25 cellular contexts compared by ENCODE assay signal in genomic region chr7:140654661-140655060, GRCh38. TPM values are rescaled to one million over a fixed set of nuclear protein-coding genes. Genes with fewer than 3 reads are reported as not detected.
A peak's percentile ranks its signal among the peaks of the same experiment; 100 is the strongest.
DNase-seq lines count a peak whose midpoint lies in the region; ATAC-seq and TF ChIP-seq lines count a peak whose summit lies in the region.
"Had no signal": no experiment of that assay in that cellular context is flagged by ENCODE, and none has a peak within 500 bp of the region (broad histone marks: within the 10 kb centered on the region; RNA-seq: fewer than 3 reads in every experiment).

No MANE protein-coding gene starts in this region.

- no peaks in the 10 kb centered on the region for H3K36me3 ChIP-seq in IMR-90 (ENCODE audit: control insufficient read depth, insufficient read depth, low read length)
- no peaks in the 10 kb centered on the region for H3K36me3 ChIP-seq in tibial artery
- H3K36me3 ChIP-seq: BLaER1 treated with 17β-estradiol and CSF1 and Interleukin-3, amounts not matched to agents 10 nM and 100 nM; HAP-1 had no signal

- H4K5ac ChIP-seq in IMR-90 (ENCODE audit: low read depth, low read length): no peak overlapping the region

- TF ChIP-seq CTCF in IMR-90 (conservative IDR thresholded peaks at IDR 0.05; ENCODE audit: low read depth, low read length) (no peak), tibial artery (IDR thresholded peaks at IDR 0.05) (no peak), GM10266 (IDR thresholded peaks at IDR 0.05; ENCODE audit: control insufficient read depth, insufficient read depth, low read depth, missing control alignments) (no peak)

- TF ChIP-seq RAD21 in IMR-90 (IDR thresholded peaks at IDR 0.05; ENCODE audit: low read length): no peak

- peak overlapping the region; percentile 46; the same call in 1 of the 2 replicates for H2AK5ac ChIP-seq in IMR-90 (ENCODE audit: low read depth, low read length)

- no peak overlapping the region for H3K4me3 ChIP-seq in right cardiac atrium (ENCODE audit: low read length)
- H3K4me3 ChIP-seq in IMR-90 (ENCODE audit: insufficient read depth, low read depth, low read length): no peak overlapping the region
- no peak overlapping the region for H3K4me3 ChIP-seq in tibial artery
- H3K4me3 ChIP-seq: BLaER1 treated with 17β-estradiol and CSF1 and Interleukin-3, amounts not matched to agents 10 nM and 100 nM; GM23248; HAP-1 had no signal

- no peak overlapping the region for H2BK20ac ChIP-seq in IMR-90 (ENCODE audit: low read depth, low read length)

- no peak overlapping the region for H3K14ac ChIP-seq in IMR-90 (replicated peaks; ENCODE audit: low read depth, low read length)

- dilution Hi-C loops in IMR-90 (cut with HindIII; ENCODE audit: low sequenced_read_pairs, unreplicated experiment): no loop called here

- H3K27ac Mint-ChIP-seq in memory B cell: peak overlapping the region; percentile 1
- H3K27ac Mint-ChIP-seq: CD8-positive, alpha-beta T cell had no signal

- BruUV-seq in IMR-90 (replicated peaks; lab: Mats Ljungman, UMichigan): no TSS peak

- no peaks in the 10 kb centered on the region for H3K9me3 Mint-ChIP-seq in memory B cell
- H3K9me3 Mint-ChIP-seq: CD8-positive, alpha-beta T cell had no signal

- peaks cover 2% of the 10 kb centered on the region for H3K27me3 Mint-ChIP-seq in memory B cell

- WGBS in right cardiac atrium: 98% methylated on average over 4 of the region's 4 CpGs
- WGBS in IMR-90 (ENCODE audit: extremely low coverage in 2 of 2, insufficient read length in 1 of 2), 2 experiments: 88% methylated on average over 3 of the region's 4 CpGs; no CpG with 5 or more reads in 1 of the 2 experiments

- H3K9ac ChIP-seq in IMR-90 (ENCODE audit: low read depth, low read length): no peak overlapping the region
- H3K9ac ChIP-seq: GM23248, KMS-11, SK-N-SH had no signal

- H4K8ac ChIP-seq in IMR-90 (ENCODE audit: low read depth in 2 of 2, low read length in 2 of 2): no peak overlapping the region

- CTCF ChIA-PET in IMR-90 (lab: Yijun Ruan, JAX): no interaction called here

- H4K20me1 ChIP-seq in IMR-90 (ENCODE audit: insufficient read depth, low read length): no peaks in the 10 kb centered on the region
- H4K20me1 ChIP-seq: BLaER1 treated with 17β-estradiol and CSF1 and Interleukin-3, amounts not matched to agents 10 nM and 100 nM had no signal

- no peaks in the 10 kb centered on the region for H3K79me1 ChIP-seq in IMR-90 (ENCODE audit: low read depth in 1 of 2, low read length in 2 of 2)

- H3K4me2 ChIP-seq in IMR-90 (ENCODE audit: low read depth, low read length): no peak overlapping the region
- H3K4me2 ChIP-seq: KMS-11, SK-N-SH had no signal

- H3K4me1 Mint-ChIP-seq in memory B cell: peaks cover 23% of the 10 kb centered on the region

- intact Hi-C loops in cardiac septum (cut with DNase I) (no loop called here), right cardiac atrium (cut with DNase I) (loop anchor here in 1 of 4 donors (2.0 kb wide), 1 partner anchor 136 kb away; no protein-coding TSS in a partner anchor), IMR-90 (cut with micrococcal nuclease) (no loop called here), tibial artery (cut with DNase I; ENCODE audit: low total_unique reads) (loop anchor here (5.0 kb wide), 1 partner anchor 137 kb away; no protein-coding TSS in a partner anchor)

- no peaks in the 10 kb centered on the region for H3K27me3 ChIP-seq in right cardiac atrium (ENCODE audit: control insufficient read depth, insufficient read depth)
- H3K27me3 ChIP-seq in IMR-90 (ENCODE audit: control insufficient read depth, insufficient read depth, low read length): no peaks in the 10 kb centered on the region
- peaks cover 0 to 15% of the 10 kb centered on the region in 2 donors for H3K27me3 ChIP-seq in tibial artery
- H3K27me3 ChIP-seq: BLaER1 treated with 17β-estradiol and CSF1 and Interleukin-3, amounts not matched to agents 10 nM and 100 nM had no signal

- H2AK9ac ChIP-seq in IMR-90 (replicated peaks; ENCODE audit: low read depth, low read length, poor library complexity): peak overlapping the region; percentile 53

- no peak overlapping the region for H3K4me3 Mint-ChIP-seq in memory B cell
- H3K4me3 Mint-ChIP-seq: CD8-positive, alpha-beta T cell had no signal

- no peak overlapping the region for H2BK15ac ChIP-seq in IMR-90 (ENCODE audit: low read depth, low read length)

- H3K23ac ChIP-seq in IMR-90 (ENCODE audit: low read depth, low read length): no peak overlapping the region

- H2BK5ac ChIP-seq in IMR-90 (ENCODE audit: low read depth, low read length, poor library complexity, severe bottlenecking): no peak overlapping the region

- peaks cover 6% of the 10 kb centered on the region for H3K4me1 ChIP-seq in right cardiac atrium (ENCODE audit: control insufficient read depth, insufficient read depth, low read length)
- H3K4me1 ChIP-seq in IMR-90 (ENCODE audit: control insufficient read depth, insufficient read depth, low read length): peaks cover 7% of the 10 kb centered on the region
- H3K4me1 ChIP-seq in tibial artery: peaks cover 0 to 21% (median 7%) of the 10 kb centered on the region in 4 donors

- POLR2A ChIA-PET in IMR-90 (lab: Charles Lee; ENCODE audit: unreplicated experiment): no interaction called here

- no peak overlapping the region for H3K4ac ChIP-seq in IMR-90 (ENCODE audit: low read depth, low read length)

- H3K27ac ChIP-seq in right cardiac atrium (ENCODE audit: low read length) (no peak overlapping the region), IMR-90 (ENCODE audit: insufficient read depth, low read length) (no peak overlapping the region), tibial artery (no peak overlapping the region)
- H3K27ac ChIP-seq: GM23248, HL-60, KMS-11, RWPE1 had no signal

- H3K9me1 ChIP-seq in IMR-90 (ENCODE audit: insufficient read depth, low read length): 0 out of 2 replicates have a peak, but pooled peaks cover 3% of the 10 kb centered on the region

- H2BK120ac ChIP-seq in IMR-90 (ENCODE audit: low read depth, low read length): no peak overlapping the region

- no peak overlapping the region for H4K91ac ChIP-seq in IMR-90 (ENCODE audit: insufficient read depth, low read depth, low read length)

- no peak overlapping the region for H3K56ac ChIP-seq in IMR-90 (ENCODE audit: extremely low read depth, insufficient read depth, low read length)

- H2AFZ ChIP-seq in IMR-90 (replicated peaks; ENCODE audit: low read length, poor library complexity): no peak overlapping the region
- H2AFZ ChIP-seq: GM23248 had no signal

- no peak for ATAC-seq in right cardiac atrium
- no peak for ATAC-seq in IMR-90 (ENCODE audit: low read depth)
- no peak for ATAC-seq in memory B cell (ENCODE audit: low read depth)
- no peak for ATAC-seq in GM19397 (IDR thresholded peaks at IDR 0.05; ENCODE audit: unreplicated experiment)
- ATAC-seq: CD8-positive, alpha-beta T cell had no signal

- no peaks in the 10 kb centered on the region for H3K9me3 ChIP-seq in right cardiac atrium (ENCODE audit: control insufficient read depth, low read length)
- no peaks in the 10 kb centered on the region for H3K9me3 ChIP-seq in IMR-90 (ENCODE audit: control insufficient read depth, insufficient read depth, low read length)
- H3K9me3 ChIP-seq in tibial artery: no peaks in the 10 kb centered on the region
- H3K9me3 ChIP-seq: BLaER1 treated with 17β-estradiol and CSF1 and Interleukin-3, amounts not matched to agents 10 nM and 100 nM; HAP-1; SK-N-SH had no signal

- DNase-seq in cardiac septum (ENCODE audit: low spot score) (peak; percentile 39), right cardiac atrium (no peak), IMR-90 (no peak), memory B cell (ENCODE audit: low spot score in 2 of 2) (no peak), tibial artery (peak; percentile 8 to 11), GM10266 (ENCODE audit: extremely low spot score) (no peak)
- DNase-seq: CD8-positive, alpha-beta T cell; DND-41; GM23248; NCI-H1092 treated with DMSO at 0.1 percent for 48 hours; NCI-H146; NCI-H2029 treated with DMSO at 0.1 percent for 48 hours; NCI-H226; NCI-H510A treated with DMSO at 0.1 percent for 48 hours; NCI-H774; NK-92 treated with Interleukin-12 subunit alpha and Interleukin-12 subunit beta, amount 100 ng/mL, for 24 hours; SHP77 treated with DMSO at 0.1 percent for 48 hours; SK-N-SH had no signal

- H3K36me3 Mint-ChIP-seq in memory B cell: no peaks in the 10 kb centered on the region
- H3K36me3 Mint-ChIP-seq: CD8-positive, alpha-beta T cell had no signal

- TF ChIP-seq POLR2A in IMR-90 (IDR thresholded peaks at IDR 0.05; ENCODE audit: low read depth, low read length): no peak

- H3K18ac ChIP-seq in IMR-90 (ENCODE audit: low read depth, low read length): no peak overlapping the region

- in situ Hi-C loops in IMR-90 (cut with MboI; ENCODE audit: low sequenced_read_pairs): loop anchor here (5.0 kb wide), 2 partner anchors 132 to 177 kb away; partner anchors contain the start of gene MKRN1

TF ChIP-seq in IMR-90, 13 proteins besides CTCF, POLR2A, EP300 and RAD21 (continues in another document):
- TF ChIP-seq MAFK (IDR thresholded peaks at IDR 0.05; ENCODE audit: low read depth, low read length): no peak
- TF ChIP-seq ELK1 (IDR thresholded peaks at IDR 0.05; ENCODE audit: borderline replicate concordance, low read depth, low read length): no peak

RNA-seq across cellular contexts. Expression of gene DENND2A, which starts 14.0 kb away (rescaled TPM):
- total RNA-seq in cardiac septum (7.2 TPM), right cardiac atrium (10 to 100 TPM; 10.7 to 16.6 (median 12.3) TPM), IMR-90 (2012; rRNA removed) (7.5 and 7.8 TPM in 2 replicates)
- polyA plus RNA-seq in right cardiac atrium (8.7 TPM), IMR-90 (2012; rRNA removed) (7.4 and 10.3 TPM in 2 replicates)
- 7.5 and 18.0 TPM in 2 replicates for polyA plus RNA-seq in IMR-90 (2012; cell fraction: cytosol; rRNA removed)
- polyA plus RNA-seq in IMR-90 (2012; cell fraction: nucleus; rRNA removed; ENCODE audit: low replicate concordance): 14.9 and 25.0 TPM in 2 replicates
- total RNA-seq: HT-29 had no signal

RNA-seq across cellular contexts. Expression of gene ADCK2, which starts 18.1 kb away (rescaled TPM):
- total RNA-seq in cardiac septum (9.3 TPM), right cardiac atrium (10 to 100 TPM; 13.2 to 17.9 (median 14.9) TPM), IMR-90 (2012; rRNA removed) (7.5 and 10.0 TPM in 2 replicates)
- polyA plus RNA-seq in right cardiac atrium (11.7 TPM), IMR-90 (2012; rRNA removed) (6.9 and 7.1 TPM in 2 replicates)
- 5.8 and 9.5 TPM in 2 replicates for polyA plus RNA-seq in IMR-90 (2012; cell fraction: cytosol; rRNA removed)
- polyA plus RNA-seq in IMR-90 (2012; cell fraction: nucleus; rRNA removed; ENCODE audit: low replicate concordance): 5.3 and 5.7 TPM in 2 replicates

RNA-seq across cellular contexts. Expression of gene NDUFB2, which starts 41.8 kb away (rescaled TPM):
- total RNA-seq in cardiac septum (505 TPM), right cardiac atrium (100 to 1,000 TPM; 460 to 569 (median 505) TPM), IMR-90 (2012; rRNA removed) (81.7 and 136 TPM in 2 replicates)
- polyA plus RNA-seq in right cardiac atrium (860 TPM), IMR-90 (2012; rRNA removed) (143 and 170 TPM in 2 replicates)
- polyA plus RNA-seq in IMR-90 (2012; cell fraction: cytosol; rRNA removed): 591 and 666 TPM in 2 replicates
- 135 and 207 TPM in 2 replicates for polyA plus RNA-seq in IMR-90 (2012; cell fraction: nucleus; rRNA removed; ENCODE audit: low replicate concordance)

Comparison
In these comparisons a context has a peak if more than half of its experiments do, and no peak if none do; other contexts are left out.
1. DNase-seq: peak in cardiac septum (single experiment) and tibial artery (2 of 2); none in right cardiac atrium (0 of 3), IMR-90 (single experiment), memory B cell (0 of 2) and GM10266 (single experiment).